Comparison of ENCODE assay signal across 17 cellular contexts in the genomic region with DNA sequence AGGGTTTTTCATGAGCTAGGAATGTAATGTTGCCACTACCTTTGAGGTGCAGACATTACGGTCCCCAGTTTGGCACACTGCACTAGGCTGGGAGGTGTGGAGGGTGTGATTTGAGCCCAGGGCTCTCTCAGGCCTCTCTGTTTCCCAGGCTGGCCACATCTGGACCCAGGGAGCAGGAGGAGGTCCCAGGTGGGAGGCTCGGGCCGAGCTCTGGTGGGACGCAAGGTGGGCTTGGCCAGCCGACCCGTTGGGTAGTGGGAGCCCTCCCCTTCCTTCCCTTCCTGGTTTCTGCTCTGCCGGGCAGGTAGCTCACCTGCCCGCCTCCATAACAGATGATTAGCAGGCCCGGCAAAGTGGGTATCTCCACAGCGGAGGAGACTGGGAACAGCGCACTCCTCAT.
A peak's percentile ranks its signal among the peaks of the same experiment; 100 is the strongest.
DNase-seq lines count a peak whose midpoint lies in the region; ATAC-seq and TF ChIP-seq lines count a peak whose summit lies in the region.
"Had no signal": no experiment of that assay in that cellular context is flagged by ENCODE, and none has a peak within 500 bp of the region (broad histone marks: within the 10 kb centered on the region; RNA-seq: fewer than 3 reads in every experiment).

No MANE protein-coding gene starts in this region.

- WGBS in heart right ventricle, 2 donors = 77 to 80% methylated on average over 11 of the region's 11 CpGs
- 71% methylated on average over 10 of the region's 11 CpGs for WGBS in esophagus muscularis mucosa
- no CpG with 5 or more reads among the region's 11 CpGs for WGBS in neuronal stem cell (ENCODE audit: extremely low coverage in 2 of 2, insufficient read length in 2 of 2, insufficient replicate concordance in 1 of 2), 2 donors

- H2BK12ac ChIP-seq in neuronal stem cell (ENCODE audit: low read length) = no peak overlapping the region

- H3K9ac ChIP-seq in neuronal stem cell (ENCODE audit: low read depth, low read length, poor library complexity) = no peak overlapping the region

- no peaks in the 10 kb centered on the region for H3K27me3 Mint-ChIP-seq in mesothelial cell of epicardium (ENCODE audit: low read depth)

- H3K4me3 ChIP-seq in heart right ventricle = no peak overlapping the region
- no peak overlapping the region for H3K4me3 ChIP-seq in esophagus muscularis mucosa
- no peak overlapping the region for H3K4me3 ChIP-seq in neuronal stem cell (ENCODE audit: low read length in 2 of 2)
- no peak overlapping the region for H3K4me3 ChIP-seq in uterus
- H3K4me3 ChIP-seq: MG63, SK-N-MC had no signal

- H3K4me1 Mint-ChIP-seq in mesothelial cell of epicardium = peaks cover 3% of the 10 kb centered on the region

- no peak overlapping the region for H3K4me2 ChIP-seq in neuronal stem cell (ENCODE audit: insufficient read depth, low read length, poor library complexity, severe bottlenecking)

- TF ChIP-seq POLR2A in esophagus muscularis mucosa (IDR thresholded peaks at IDR 0.05; ENCODE audit: low read depth) = no peak
- no peak for TF ChIP-seq POLR2A in uterus (IDR thresholded peaks at IDR 0.05)

- H3K27ac ChIP-seq in heart right ventricle = peak overlapping the region in 6 of 10 donors; percentile 31 to 71 (median 67)
- peak overlapping the region; percentile 20 to 64 (median 39) for H3K27ac ChIP-seq in esophagus muscularis mucosa (replicated peaks in 1 of 4)
- H3K27ac ChIP-seq in neuronal stem cell (replicated peaks; ENCODE audit: low read length) = no peak overlapping the region
- peak overlapping the region; percentile 5 to 22 for H3K27ac ChIP-seq in uterus
- H3K27ac ChIP-seq: SK-N-MC had no signal

- no peak overlapping the region for H2BK5ac ChIP-seq in neuronal stem cell (ENCODE audit: low read length)

- H3K23ac ChIP-seq in neuronal stem cell (ENCODE audit: low read depth, low read length, poor library complexity) = peak overlapping the region; percentile 69

- no peak overlapping the region for H2AK5ac ChIP-seq in neuronal stem cell (ENCODE audit: low read depth, low read length)

- intact Hi-C loops in heart right ventricle (cut with DNase I) = no loop called here
- intact Hi-C loops in Right ventricle myocardium superior (cut with DNase I) = no loop called here
- intact Hi-C loops in esophagus muscularis mucosa (cut with DNase I) = no loop called here
- intact Hi-C loops in uterus (cut with DNase I; ENCODE audit: low total_unique reads) = no loop called here

- no peak overlapping the region for H4K91ac ChIP-seq in neuronal stem cell (ENCODE audit: low read depth, low read length, poor library complexity)

- H2BK15ac ChIP-seq in neuronal stem cell (ENCODE audit: low read length) = no peak overlapping the region

- H3K14ac ChIP-seq in neuronal stem cell (ENCODE audit: low read length) = no peak overlapping the region

- no peaks in the 10 kb centered on the region for H3K79me1 ChIP-seq in neuronal stem cell (ENCODE audit: low read depth, low read length)

- H2BK120ac ChIP-seq in neuronal stem cell (ENCODE audit: low read depth, low read length) = no peak overlapping the region

- no peak overlapping the region for H3K27ac Mint-ChIP-seq in mesothelial cell of epicardium
- H3K27ac Mint-ChIP-seq: CD8-positive, alpha-beta T cell had no signal

- ATAC-seq in heart right ventricle (no peak), Right ventricle myocardium superior (ENCODE audit: poor library complexity) (no peak)
- ATAC-seq: CD8-positive, alpha-beta T cell; PC-3 had no signal

- H3K36me3 ChIP-seq in heart right ventricle = no peaks in the 10 kb centered on the region
- no peaks in the 10 kb centered on the region for H3K36me3 ChIP-seq in esophagus muscularis mucosa
- H3K36me3 ChIP-seq in neuronal stem cell (replicated peaks in 1 of 2; ENCODE audit: control insufficient read depth in 2 of 2, insufficient read depth in 2 of 2, low read length in 2 of 2) = peaks cover 2 to 18% of the 10 kb centered on the region in 2 donors
- no peaks in the 10 kb centered on the region for H3K36me3 ChIP-seq in uterus
- H3K36me3 ChIP-seq: MG63 had no signal

- H3K4ac ChIP-seq in neuronal stem cell (ENCODE audit: low read length) = no peak overlapping the region

- no peaks in the 10 kb centered on the region for H3K27me3 ChIP-seq in heart right ventricle
- H3K27me3 ChIP-seq in esophagus muscularis mucosa = no peaks in the 10 kb centered on the region
- H3K27me3 ChIP-seq in neuronal stem cell (ENCODE audit: control insufficient read depth in 3 of 3, insufficient read depth in 3 of 3, low read depth in 1 of 3, low read length in 3 of 3) = no peaks in the 10 kb centered on the region
- no peaks in the 10 kb centered on the region for H3K27me3 ChIP-seq in uterus
- H3K27me3 ChIP-seq: MG63 had no signal

- H3K9me3 ChIP-seq in heart right ventricle = peaks cover 0 to 13% (median 0%) of the 10 kb centered on the region in 11 donors
- no peaks in the 10 kb centered on the region for H3K9me3 ChIP-seq in esophagus muscularis mucosa
- peaks cover 3 to 11% of the 10 kb centered on the region in 2 donors for H3K9me3 ChIP-seq in neuronal stem cell (replicated peaks in 1 of 2; ENCODE audit: control insufficient read depth in 2 of 2, insufficient read depth in 1 of 2, low read depth in 1 of 2, low read length in 2 of 2)
- no peaks in the 10 kb centered on the region for H3K9me3 ChIP-seq in uterus
- H3K9me3 ChIP-seq: MG63 had no signal

- peak overlapping the region; percentile 45 for H3K18ac ChIP-seq in neuronal stem cell (ENCODE audit: low read length)

- H3K36me3 Mint-ChIP-seq in mesothelial cell of epicardium = peaks cover 9% of the 10 kb centered on the region
- H3K36me3 Mint-ChIP-seq: CD8-positive, alpha-beta T cell had no signal

- peaks cover 0 to 35% (median 21%) of the 10 kb centered on the region in 9 donors for H3K4me1 ChIP-seq in heart right ventricle
- H3K4me1 ChIP-seq in esophagus muscularis mucosa = peaks cover 22 to 29% (median 24%) of the 10 kb centered on the region in 4 donors
- H3K4me1 ChIP-seq in neuronal stem cell (ENCODE audit: control insufficient read depth in 2 of 2, insufficient read depth in 1 of 2, low read depth in 1 of 2, low read length in 2 of 2) = peaks cover 0 to 7% of the 10 kb centered on the region in 2 donors
- H3K4me1 ChIP-seq in uterus = no peaks in the 10 kb centered on the region

- TF ChIP-seq CTCF in heart right ventricle (IDR thresholded peaks at IDR 0.05) = no peak
- TF ChIP-seq CTCF in esophagus muscularis mucosa (IDR thresholded peaks at IDR 0.05) = no peak
- TF ChIP-seq CTCF in uterus (IDR thresholded peaks at IDR 0.05) = no peak
- TF ChIP-seq CTCF in mesothelial cell of epicardium (IDR thresholded peaks at IDR 0.05; ENCODE audit: unreplicated experiment) = no peak

- no peak overlapping the region for H3K4me3 Mint-ChIP-seq in mesothelial cell of epicardium
- H3K4me3 Mint-ChIP-seq: CD8-positive, alpha-beta T cell had no signal

- H4K8ac ChIP-seq in neuronal stem cell (ENCODE audit: low read depth, low read length) = no peak overlapping the region

- peak; percentile 1 for TF ChIP-seq EP300 in esophagus muscularis mucosa (IDR thresholded peaks at IDR 0.05)

- no peak for DNase-seq in heart right ventricle
- no peak for DNase-seq in Right ventricle myocardium superior
- DNase-seq in esophagus muscularis mucosa (ENCODE audit: extremely low spot score) = no peak
- DNase-seq in neuronal stem cell (ENCODE audit: low spot score) = no peak
- no peak for DNase-seq in uterus
- no peak for DNase-seq in mesothelial cell of epicardium (ENCODE audit: low spot score in 2 of 2, unreplicated experiment in 2 of 2)
- no peak for DNase-seq in NCI-H2196 treated with DMSO at 0.1 percent for 48 hours (lab: John Stamatoyannopoulos, UW; ENCODE audit: unreplicated experiment)
- DNase-seq in GOT3 (lab: John Stamatoyannopoulos, UW) = no peak
- DNase-seq: AML-193; CD8-positive, alpha-beta T cell; Kasumi-1; NCI-H1694 treated with DMSO at 0.1 percent for 48 hours; NCI-H446 treated with DMSO at 0.1 percent for 48 hours; PC-3; SHP77 treated with DMSO at 0.1 percent for 48 hours had no signal

- H2AFZ ChIP-seq in neuronal stem cell (ENCODE audit: low read length) = no peak overlapping the region

- peaks cover 11% of the 10 kb centered on the region for H3K9me3 Mint-ChIP-seq in mesothelial cell of epicardium
- H3K9me3 Mint-ChIP-seq: CD8-positive, alpha-beta T cell had no signal
